ENCODE assay signal across 4 cellular contexts in genomic region chr13:19560672-19561071, GRCh38. TPM values are rescaled to one million over a fixed set of nuclear protein-coding genes. Genes with fewer than 3 reads are reported as not detected.
"Had no signal": no experiment of that assay in that cellular context is flagged by ENCODE, and none has a peak within 500 bp of the region (broad histone marks: within the 10 kb centered on the region; RNA-seq: fewer than 3 reads in every experiment).

No MANE protein-coding gene starts in this region.

RNA-seq across cellular contexts. Expression of gene TPTE2, which starts 0.7 kb away (rescaled TPM):
- total RNA-seq: LHCN-M2, M059J, MCF 10A, NCI-H460 had no signal
